Comparison of ENCODE assay signal across 14 cellular contexts in the genomic region with DNA sequence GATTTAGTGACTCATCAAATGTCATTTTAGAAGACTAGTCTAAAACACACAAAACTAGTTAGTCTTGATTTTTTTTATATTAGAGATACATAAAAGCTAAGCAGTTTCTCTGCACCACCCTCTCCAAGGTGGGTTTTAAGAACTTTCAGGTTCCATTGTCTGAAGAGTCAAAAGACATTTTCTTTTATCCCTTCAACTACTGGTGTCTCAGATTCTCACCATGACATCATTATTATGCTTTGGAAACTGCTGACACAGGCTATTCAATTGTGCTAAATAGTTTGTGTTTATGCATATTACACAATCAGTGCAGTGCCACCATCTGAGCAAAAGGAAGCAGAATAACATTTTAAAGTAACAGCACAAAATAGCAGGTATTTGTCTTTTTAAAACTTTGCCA. TPM values are rescaled to one million over a fixed set of nuclear protein-coding genes. Genes with fewer than 3 reads are reported as not detected.
A peak's percentile ranks its signal among the peaks of the same experiment; 100 is the strongest.
DNase-seq lines count a peak whose midpoint lies in the region; ATAC-seq, FAIRE-seq and TF ChIP-seq lines count a peak whose summit lies in the region.
"Had no signal": no experiment of that assay in that cellular context is flagged by ENCODE, and none has a peak within 500 bp of the region (broad histone marks: within the 10 kb centered on the region; RNA-seq: fewer than 3 reads in every experiment).

No MANE protein-coding gene starts in this region.

- no peak overlapping the region for H3K56ac ChIP-seq in H9 (ENCODE audit: insufficient read length, low read depth, low read length)

- peaks cover 49 to 64% of the 10 kb centered on the region in 2 experiments for H3K4me1 Mint-ChIP-seq in H9
- peaks cover 0 to 5% of the 10 kb centered on the region in 2 donors for H3K4me1 Mint-ChIP-seq in stimulated activated naive B cell treated with anti-CD40 and anti-IgM and Interleukin-4, amounts not matched to agents 10 μg/mL and 1 μg/mL and 100 μg/mL, for 72 hours
- H3K4me1 Mint-ChIP-seq: activated CD8-positive, alpha-beta memory T cell treated with anti-CD3 and anti-CD28 coated beads, Interleukin-2, amount 10 ng/mL, durations not matched to agents 7 days and 5 days had no signal

- TF ChIP-seq CTCF in H9 (conservative IDR thresholded peaks at IDR 0.05) (no peak), PC-3 (conservative IDR thresholded peaks at IDR 0.05; ENCODE audit: low read depth, low read length) (0 out of 2 replicates have a peak, but pooled peaks have one; percentile 16), endothelial cell of umbilical vein (IDR thresholded peaks at IDR 0.05; ENCODE audit: extremely low read depth in 1 of 2, insufficient read depth in 1 of 2, low read depth in 1 of 2, low read length in 2 of 2) (no peak), osteoblast (IDR thresholded peaks at IDR 0.05; ENCODE audit: extremely low read depth, low read depth, low read length) (no peak)

- ATAC-seq in PC-3 (peak; percentile 75), HG03520 (IDR thresholded peaks at IDR 0.05; ENCODE audit: unreplicated experiment) (no peak)
- ATAC-seq in stimulated activated naive B cell treated with anti-CD40 and anti-IgM and Interleukin-4, amounts not matched to agents 10 μg/mL and 1 μg/mL and 100 μg/mL, for 72 hours (replicated peaks) = no peak
- ATAC-seq: activated CD8-positive, alpha-beta memory T cell treated with anti-CD3 and anti-CD28 coated beads, Interleukin-2, amount 10 ng/mL, durations not matched to agents 7 days and 5 days had no signal

- no TSS peak for BruUV-seq in PC-3 (replicated peaks; lab: Mats Ljungman, UMichigan)
- BruUV-seq in endothelial cell of umbilical vein (replicated peaks; lab: Mats Ljungman, UMichigan) = no TSS peak

- H3T11ph ChIP-seq in H9 (ENCODE audit: low read length) = no peak overlapping the region

- TF ChIP-seq POLR2A in endothelial cell of umbilical vein (IDR thresholded peaks at IDR 0.05; ENCODE audit: low read depth, low read length) = no peak

- no peak overlapping the region for H4K8ac ChIP-seq in H9 (replicated peaks; ENCODE audit: insufficient read length, low read depth, low read length)

- H4K91ac ChIP-seq in H9 (ENCODE audit: insufficient read length, low read depth, low read length) = no peak overlapping the region

- POLR2A ChIA-PET in PC-3 (lab: Charles Lee; ENCODE audit: unreplicated experiment) (no interaction called here), endothelial cell of umbilical vein (lab: Charles Lee) (no interaction called here)

- H3K27me3 ChIP-seq in H9 (ENCODE audit: insufficient read depth, low read length) (no peaks in the 10 kb centered on the region), PC-3 (ENCODE audit: low read length) (no peaks in the 10 kb centered on the region), endothelial cell of umbilical vein (ENCODE audit: control insufficient read depth in 2 of 2, insufficient read depth in 2 of 2, low read length in 2 of 2) (no peaks in the 10 kb centered on the region), osteoblast (ENCODE audit: insufficient read depth, low read length) (no peaks in the 10 kb centered on the region)

- no peak overlapping the region for H3K23ac ChIP-seq in H9 (ENCODE audit: insufficient read length, low read depth, low read length)

- intact Hi-C loops in PC-3 (cut with micrococcal nuclease) (loop anchor here (2.0 kb wide), 1 partner anchor 61 kb away; no protein-coding TSS in a partner anchor), endothelial cell of umbilical vein (cut with micrococcal nuclease) (loop anchor here (5.0 kb wide), 2 partner anchors 61 to 121 kb away; partner anchors contain the start of gene MALSU1)

- H2BK5ac ChIP-seq in H9 (ENCODE audit: insufficient read length, low read length) = no peak overlapping the region

- H3K9ac ChIP-seq in H9 (ENCODE audit: extremely low read depth, insufficient read length, low read length) (no peak overlapping the region), PC-3 (ENCODE audit: low read length) (no peak overlapping the region), endothelial cell of umbilical vein (replicated peaks; ENCODE audit: extremely low read depth, insufficient read depth, low read length) (no peak overlapping the region)

- no peak overlapping the region for H2AK5ac ChIP-seq in H9 (ENCODE audit: insufficient read length, low read length)

- no peaks in the 10 kb centered on the region for H3K36me3 ChIP-seq in PC-3 (ENCODE audit: low read depth, low read length)
- H3K36me3 ChIP-seq in endothelial cell of umbilical vein (ENCODE audit: control insufficient read depth in 2 of 2, extremely low read depth in 1 of 2, insufficient read depth in 2 of 2, low read length in 2 of 2) = peaks cover 2 to 13% of the 10 kb centered on the region in 2 experiments
- no peaks in the 10 kb centered on the region for H3K36me3 ChIP-seq in osteoblast (ENCODE audit: insufficient read depth, low read length)

- peak overlapping the region; percentile 36 for H3K4me3 ChIP-seq in PC-3 (ENCODE audit: low read length)
- H3K4me3 ChIP-seq in endothelial cell of umbilical vein (replicated peaks in 1 of 3; ENCODE audit: insufficient read depth in 1 of 3, low read depth in 1 of 3, low read length in 3 of 3) = no peak overlapping the region
- H3K4me3 ChIP-seq in osteoblast (ENCODE audit: insufficient read depth, low read length) = no peak overlapping the region

- H2AFZ ChIP-seq in H9 (ENCODE audit: low read length) (no peak overlapping the region), PC-3 (ENCODE audit: low read length) (no peak overlapping the region), endothelial cell of umbilical vein (ENCODE audit: low read depth, low read length) (no peak overlapping the region), osteoblast (ENCODE audit: low read length) (no peak overlapping the region)

- H3K9me1 ChIP-seq in endothelial cell of umbilical vein (replicated peaks; ENCODE audit: control insufficient read depth, extremely low read depth, insufficient read depth, low read length) = no peaks in the 10 kb centered on the region

- FAIRE-seq in endothelial cell of umbilical vein (lab: Jason Lieb, UNC) = peak; percentile 88
- FAIRE-seq: GM19239 had no signal

- H3K9me3 ChIP-seq in H9 (ENCODE audit: control insufficient read depth, low read depth, low read length) (no peaks in the 10 kb centered on the region), PC-3 (ENCODE audit: low read length) (no peaks in the 10 kb centered on the region), endothelial cell of umbilical vein (replicated peaks; ENCODE audit: control insufficient read depth, insufficient read depth, low read length) (no peaks in the 10 kb centered on the region), osteoblast (ENCODE audit: low read depth, low read length) (no peaks in the 10 kb centered on the region)

- H3K36me3 Mint-ChIP-seq in H9 (ENCODE audit: insufficient read depth in 1 of 3, low read depth in 3 of 3) = peaks cover 31 to 53% (median 39%) of the 10 kb centered on the region in 3 experiments
- H3K36me3 Mint-ChIP-seq in stimulated activated naive B cell treated with anti-CD40 and anti-IgM and Interleukin-4, amounts not matched to agents 10 μg/mL and 1 μg/mL and 100 μg/mL, for 72 hours = peaks cover 0 to 4% of the 10 kb centered on the region in 2 donors
- H3K36me3 Mint-ChIP-seq: activated CD8-positive, alpha-beta memory T cell treated with anti-CD3 and anti-CD28 coated beads, Interleukin-2, amount 10 ng/mL, durations not matched to agents 7 days and 5 days; activated naive CD8-positive, alpha-beta T cell treated with anti-CD3 and anti-CD28 coated beads, Interleukin-2, amount 10 ng/mL, durations not matched to agents 7 days and 5 days had no signal

- H4K20me1 ChIP-seq in H9 (ENCODE audit: control insufficient read depth, insufficient read depth, insufficient read length) (peaks cover 3% of the 10 kb centered on the region), PC-3 (ENCODE audit: low read length) (no peaks in the 10 kb centered on the region), endothelial cell of umbilical vein (replicated peaks; ENCODE audit: control insufficient read depth, extremely low read depth, insufficient read depth, low read length) (no peaks in the 10 kb centered on the region), osteoblast (ENCODE audit: insufficient read depth, low read length) (no peaks in the 10 kb centered on the region)

- H3K14ac ChIP-seq in H9 (ENCODE audit: insufficient read depth, low read length) = no peak overlapping the region

- no peak overlapping the region; a peak in 1 of 5 replicates for H3K4me3 Mint-ChIP-seq in H9
- no peak overlapping the region for H3K4me3 Mint-ChIP-seq in stimulated activated naive B cell treated with anti-CD40 and anti-IgM and Interleukin-4, amounts not matched to agents 10 μg/mL and 1 μg/mL and 100 μg/mL, for 72 hours
- H3K4me3 Mint-ChIP-seq: activated CD8-positive, alpha-beta memory T cell treated with anti-CD3 and anti-CD28 coated beads, Interleukin-2, amount 10 ng/mL, durations not matched to agents 7 days and 5 days; activated naive CD8-positive, alpha-beta T cell treated with anti-CD3 and anti-CD28 coated beads, Interleukin-2, amount 10 ng/mL, durations not matched to agents 7 days and 5 days; nephron progenitor cell had no signal

- dilution Hi-C loops in endothelial cell of umbilical vein (cut with MboI; ENCODE audit: extremely low pct_ligation_motif_present, low sequenced_read_pairs) = no loop called here

- H4K5ac ChIP-seq in H9 (ENCODE audit: insufficient read length, low read depth, low read length) = no peak overlapping the region

- CTCF ChIA-PET in PC-3 (lab: Charles Lee) (interaction anchor here (1.1 kb wide), 1 partner anchor 60 kb away, joined by 3 read pairs; no protein-coding TSS in a partner anchor), endothelial cell of umbilical vein (lab: Charles Lee) (interaction anchor here (0.9 to 5.0 kb wide), 5 partner anchors 12 to 68 kb away, joined by 3 to 40 read pairs (median 3); no protein-coding TSS in a partner anchor)

- peaks cover 3% of the 10 kb centered on the region for H3K79me1 ChIP-seq in H9 (ENCODE audit: insufficient read depth, low read depth, low read length, poor library complexity, severe bottlenecking)

- no peak overlapping the region for H3K18ac ChIP-seq in H9 (ENCODE audit: insufficient read length, low read depth, low read length)

- H3F3A ChIP-seq in PC-3 (ENCODE audit: low read length, unreplicated experiment) = peaks cover 7% of the 10 kb centered on the region

- H3K27ac ChIP-seq in H9 (ENCODE audit: insufficient read length, low read depth, low read length) = no peak overlapping the region
- peak overlapping the region; percentile 64 for H3K27ac ChIP-seq in PC-3 (ENCODE audit: low read length)
- peak overlapping the region; percentile 32 for H3K27ac ChIP-seq in endothelial cell of umbilical vein (ENCODE audit: insufficient read depth, low read depth, low read length)
- no peak overlapping the region for H3K27ac ChIP-seq in osteoblast (ENCODE audit: low read depth, low read length)

- H2BK15ac ChIP-seq in H9 (ENCODE audit: low read depth, low read length) = no peak overlapping the region

- no peaks in the 10 kb centered on the region for H3K23me2 ChIP-seq in H9 (ENCODE audit: insufficient read length, low read depth, low read length, poor library complexity, severe bottlenecking)

- no peak overlapping the region for H2BK120ac ChIP-seq in H9 (ENCODE audit: low read depth, low read length, poor library complexity, severe bottlenecking)

- H2BK12ac ChIP-seq in H9 (ENCODE audit: insufficient read length, low read depth, low read length) = no peak overlapping the region

- no peaks in the 10 kb centered on the region; a peak in 2 of 5 replicates for H3K9me3 Mint-ChIP-seq in H9
- no peaks in the 10 kb centered on the region for H3K9me3 Mint-ChIP-seq in stimulated activated naive B cell treated with anti-CD40 and anti-IgM and Interleukin-4, amounts not matched to agents 10 μg/mL and 1 μg/mL and 100 μg/mL, for 72 hours
- H3K9me3 Mint-ChIP-seq: activated naive CD8-positive, alpha-beta T cell treated with anti-CD3 and anti-CD28 coated beads, Interleukin-2, amount 10 ng/mL, durations not matched to agents 7 days and 5 days; nephron progenitor cell had no signal

- H3K27ac Mint-ChIP-seq in H9 = peak overlapping the region; percentile 28 to 94 (median 30); a peak in 5 of 7 replicates
- H3K27ac Mint-ChIP-seq in stimulated activated naive B cell treated with anti-CD40 and anti-IgM and Interleukin-4, amounts not matched to agents 10 μg/mL and 1 μg/mL and 100 μg/mL, for 72 hours = no peak overlapping the region
- H3K27ac Mint-ChIP-seq: activated CD8-positive, alpha-beta memory T cell treated with anti-CD3 and anti-CD28 coated beads, Interleukin-2, amount 10 ng/mL, durations not matched to agents 7 days and 5 days; activated naive CD8-positive, alpha-beta T cell treated with anti-CD3 and anti-CD28 coated beads, Interleukin-2, amount 10 ng/mL, durations not matched to agents 7 days and 5 days had no signal

- no peak for DNase-seq in H9
- DNase-seq in PC-3 = peak; percentile 79
- peak; percentile 84 for DNase-seq in endothelial cell of umbilical vein (ENCODE audit: low read depth, low spot score)
- DNase-seq in osteoblast (ENCODE audit: insufficient read length, low spot score, missing footprints) = peak; percentile 31
- no peak for DNase-seq in mesenteric fat pad (ENCODE audit: low spot score)
- DNase-seq in hepatic stellate cell (ENCODE audit: low spot score) = no peak
- DNase-seq in stimulated activated naive B cell treated with anti-CD40 and anti-IgM and Interleukin-4, amounts not matched to agents 10 μg/mL and 1 μg/mL and 100 μg/mL, for 72 hours = no peak
- DNase-seq: activated CD8-positive, alpha-beta memory T cell treated with anti-CD3 and anti-CD28 coated beads, Interleukin-2, amount 10 ng/mL, durations not matched to agents 7 days and 5 days; activated naive CD8-positive, alpha-beta T cell treated with anti-CD3 and anti-CD28 coated beads, Interleukin-2, amount 10 ng/mL, durations not matched to agents 7 days and 5 days; NCI-H1105 treated with DMSO at 0.1 percent for 48 hours; nephron progenitor cell; T1000 had no signal

- H3K79me2 ChIP-seq in H9 (ENCODE audit: insufficient read depth, low read length) = peaks cover 17% of the 10 kb centered on the region; the same call in 1 of the 2 replicates
- no peaks in the 10 kb centered on the region for H3K79me2 ChIP-seq in PC-3 (ENCODE audit: low read length)
- H3K79me2 ChIP-seq in endothelial cell of umbilical vein (ENCODE audit: control insufficient read depth, insufficient read depth, low read length) = peaks cover 84% of the 10 kb centered on the region
- H3K79me2 ChIP-seq in osteoblast (ENCODE audit: insufficient read depth, low read length) = peaks cover 16% of the 10 kb centered on the region

- H3K4me2 ChIP-seq in H9 (ENCODE audit: insufficient read depth, insufficient read length, low read length) (no peak overlapping the region), PC-3 (ENCODE audit: low read length) (peak overlapping the region; percentile 71), endothelial cell of umbilical vein (ENCODE audit: insufficient read depth, low read length) (no peak overlapping the region), osteoblast (ENCODE audit: insufficient read depth, low read length) (no peak overlapping the region)

- H3K4ac ChIP-seq in H9 (ENCODE audit: low read depth, low read length) = no peak overlapping the region

- H3K4me1 ChIP-seq in H9 (ENCODE audit: insufficient read depth, low read length) (peaks cover 4% of the 10 kb centered on the region; the same call in 1 of the 2 replicates), PC-3 (ENCODE audit: insufficient read depth, low read length) (peaks cover 25% of the 10 kb centered on the region), endothelial cell of umbilical vein (ENCODE audit: control insufficient read depth, extremely low read depth, insufficient read depth, low read length) (peaks cover 26% of the 10 kb centered on the region), osteoblast (ENCODE audit: insufficient read depth, low read length) (peaks cover 7% of the 10 kb centered on the region)

- no peaks in the 10 kb centered on the region for H3K27me3 Mint-ChIP-seq in H9 (ENCODE audit: low read depth)
- H3K27me3 Mint-ChIP-seq in stimulated activated naive B cell treated with anti-CD40 and anti-IgM and Interleukin-4, amounts not matched to agents 10 μg/mL and 1 μg/mL and 100 μg/mL, for 72 hours = peaks cover 10 to 16% of the 10 kb centered on the region in 2 donors

- H3K9me2 ChIP-seq in PC-3 (replicated peaks; ENCODE audit: low read length) = no peaks in the 10 kb centered on the region

- H2BK20ac ChIP-seq in H9 (ENCODE audit: low read depth, low read length, poor library complexity, severe bottlenecking) = no peak overlapping the region

RNA-seq across cellular contexts. Expression of gene IGF2BP3, which starts 52.2 kb away (rescaled TPM):
- total RNA-seq in H9 (2021) (180 and 197 TPM in 2 replicates), PC-3 (2014; rRNA removed) (8.9 and 11.7 TPM in 2 replicates), endothelial cell of umbilical vein (111 and 117 TPM in 2 replicates), osteoblast (2.5 and 2.7 TPM in 2 replicates), mesenteric fat pad (1.2 TPM)
- 30.7 and 41.2 TPM in 2 replicates for polyA plus RNA-seq in endothelial cell of umbilical vein
- 59.9 and 81.1 TPM in 2 replicates for polyA plus RNA-seq in endothelial cell of umbilical vein (2011; cell fraction: cytosol; rRNA removed)
- polyA plus RNA-seq in endothelial cell of umbilical vein (2011; cell fraction: nucleus; rRNA removed) = 125 and 193 TPM in 2 replicates
- polyA plus RNA-seq in endothelial cell of umbilical vein (2012) = 73.1 and 143 TPM in 2 replicates
- polyA minus RNA-seq in endothelial cell of umbilical vein = 76.6 and 80.5 TPM in 2 replicates
- polyA minus RNA-seq in endothelial cell of umbilical vein (2011; cell fraction: cytosol; rRNA and poly(A)+ RNA removed) = 45.8 TPM
- 130 and 167 TPM in 2 replicates for polyA minus RNA-seq in endothelial cell of umbilical vein (2011; cell fraction: nucleus; rRNA and poly(A)+ RNA removed)

Comparison
In these comparisons a context has a peak if more than half of its experiments do, and no peak if none do; other contexts are left out.
1. DNase-seq: peak in PC-3 (single experiment), endothelial cell of umbilical vein (single experiment) and osteoblast (single experiment); none in H9 (single experiment), mesenteric fat pad (single experiment), hepatic stellate cell (single experiment) and stimulated activated naive B cell treated with anti-CD40 and anti-IgM and Interleukin-4, amounts not matched to agents 10 μg/mL and 1 μg/mL and 100 μg/mL, for 72 hours (single experiment).
2. H3K27ac ChIP-seq: peak in PC-3 (single experiment) and endothelial cell of umbilical vein (single experiment); none in H9 (single experiment) and osteoblast (single experiment).